In the genomic region with DNA sequence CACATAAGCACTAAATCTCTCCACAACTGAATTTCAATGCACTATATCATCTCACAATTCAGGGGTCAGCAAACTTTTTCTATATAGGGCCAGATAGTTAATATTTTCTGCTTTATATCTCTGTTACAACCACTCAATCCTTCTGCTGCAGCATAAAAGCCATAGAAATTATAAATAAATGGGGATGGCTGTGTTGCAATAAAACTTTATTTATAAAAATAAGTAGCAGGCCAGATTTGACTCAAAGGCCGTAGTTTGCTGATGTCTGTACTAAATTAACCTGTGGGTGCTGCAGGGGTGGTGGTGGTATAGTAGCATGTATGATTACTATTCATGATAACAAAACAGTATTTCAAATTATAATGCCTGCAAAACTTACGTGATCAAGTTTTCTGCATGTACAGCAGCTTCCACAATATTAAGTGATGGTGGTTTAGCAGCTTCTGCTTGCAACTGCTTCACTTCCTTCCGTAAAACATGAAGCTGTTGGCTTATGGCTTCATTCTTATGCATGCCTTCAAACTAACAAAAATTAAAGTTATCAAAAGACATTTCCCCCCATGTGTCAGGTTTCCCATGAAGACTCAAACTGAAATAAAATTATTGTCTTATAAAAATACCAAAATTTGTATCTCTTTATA, we compare ENCODE assay signal across 20 cellular contexts.
"Had no signal": no experiment of that assay in that cellular context is flagged by ENCODE, and none has a peak within 500 bp of the region (broad histone marks: within the 10 kb centered on the region; RNA-seq: fewer than 3 reads in every experiment).

No MANE protein-coding gene starts in this region.

- H3K27ac Mint-ChIP-seq: activated naive CD4-positive, alpha-beta T cell treated with anti-CD3 and anti-CD28 coated beads, Interleukin-2, amount 50 U/mL, for 72 hours; brain had no signal

- H3K9me3 ChIP-seq: esophagus squamous epithelium, prostate gland, stomach, testis, upper lobe of left lung had no signal

- H3K9me3 Mint-ChIP-seq: activated naive CD4-positive, alpha-beta T cell treated with anti-CD3 and anti-CD28 coated beads, Interleukin-2, amount 50 U/mL, for 72 hours; brain; nephron progenitor cell had no signal

- H3K4me3 ChIP-seq: coronary artery, esophagus squamous epithelium, hepatocyte, prostate gland, stomach, testis, upper lobe of left lung had no signal

- H3K27ac ChIP-seq: coronary artery, esophagus squamous epithelium, hepatocyte, prostate gland, stomach, testis had no signal

- H3K4me1 Mint-ChIP-seq: brain had no signal

- H3K27me3 ChIP-seq: esophagus squamous epithelium, hepatocyte, stomach, testis, upper lobe of left lung had no signal

- DNase-seq: activated effector memory CD4-positive, alpha-beta T cell treated with Interleukin-2 at 50 U/mL for 16 hours; amygdala; central memory CD4-positive, alpha-beta T cell; effector CD4-positive, alpha-beta T cell; esophagus squamous epithelium; left ventricle myocardium superior; mesenchymal stem cell; nephron progenitor cell; right cardiac atrium; small intestine; stomach; SW 1271; testis; upper lobe of left lung had no signal

- ATAC-seq: activated CD4-positive, CD25-positive, alpha-beta regulatory T cell treated with anti-CD3 and anti-CD28 coated beads, Interleukin-2, amount 50 U/mL, for 24 hours; activated naive CD4-positive, alpha-beta T cell treated with anti-CD3 and anti-CD28 coated beads, Interleukin-2, amount 50 U/mL, for 72 hours; left ventricle myocardium superior; right cardiac atrium had no signal

- H3K27me3 Mint-ChIP-seq: brain had no signal

- H3K4me1 ChIP-seq: esophagus squamous epithelium, prostate gland, stomach, testis had no signal

- H3K36me3 ChIP-seq: prostate gland had no signal

- H3K4me3 Mint-ChIP-seq: brain, nephron progenitor cell had no signal
